In the genomic region with DNA sequence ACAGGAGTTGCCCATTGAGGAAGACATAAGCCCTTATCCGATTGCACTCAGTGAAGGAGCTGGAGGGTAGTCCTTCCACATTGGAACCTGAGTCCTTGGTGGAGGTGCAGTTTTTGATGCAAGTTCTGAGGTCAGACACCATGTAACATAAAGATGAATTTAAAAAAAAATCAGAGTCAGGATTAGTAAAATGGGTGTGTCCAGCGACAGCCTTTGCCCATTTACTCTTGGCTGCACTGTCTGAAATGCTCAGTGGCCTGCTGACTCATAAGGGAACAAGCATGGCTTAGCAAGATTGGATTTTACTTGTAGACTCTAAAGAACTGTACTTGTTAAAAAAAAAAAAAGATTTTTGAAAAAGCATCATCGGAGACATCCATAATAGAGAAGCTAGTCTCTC, we compare ENCODE assay signal across 13 cellular contexts.
DNase-seq lines count a peak whose midpoint lies in the region; ATAC-seq and TF ChIP-seq lines count a peak whose summit lies in the region.
"Had no signal": no experiment of that assay in that cellular context is flagged by ENCODE, and none has a peak within 500 bp of the region (broad histone marks: within the 10 kb centered on the region; RNA-seq: fewer than 3 reads in every experiment).

No MANE protein-coding gene starts in this region.

- no peak for TF ChIP-seq POLR2A in GM18505 (IDR thresholded peaks at IDR 0.05; ENCODE audit: borderline replicate concordance, extremely low read depth, insufficient read depth, insufficient read length)

- peaks cover 26% of the 10 kb centered on the region for H3K4me1 ChIP-seq in CD8-positive, alpha-beta memory T cell (ENCODE audit: insufficient read depth, low read length)

- CTCF ChIA-PET in CD8-positive, alpha-beta memory T cell (lab: Charles Lee), result no interaction called here

- H3K4me1 Mint-ChIP-seq in CD8-positive, alpha-beta memory T cell, result peaks cover 34 to 39% (median 37%) of the 10 kb centered on the region in 3 donors

- peaks cover 0 to 1% (median 0%) of the 10 kb centered on the region in 5 donors for H3K9me3 Mint-ChIP-seq in CD8-positive, alpha-beta memory T cell
- H3K9me3 Mint-ChIP-seq: activated naive CD8-positive, alpha-beta T cell treated with anti-CD3 and anti-CD28 coated beads, Interleukin-2, amount 10 ng/mL, durations not matched to agents 7 days and 5 days; natural killer cell treated with Interleukin-12 subunit alpha and Interleukin-12 subunit beta and Interleukin-15 and Interleukin-18, amount 100 ng/mL, for 72 hours; stimulated activated naive CD8-positive, alpha-beta T cell treated with anti-CD3 and anti-CD28 coated beads, Interleukin-15, amount 100 ng/mL, for 72 hours had no signal

- DNase-seq in NCI-H510A treated with DMSO at 0.1 percent for 48 hours (lab: John Stamatoyannopoulos, UW), result peak; percentile 11
- DNase-seq in NCI-H510A (lab: John Stamatoyannopoulos, UW), result no peak
- peak; percentile 69 for DNase-seq in RPMI7951 (ENCODE audit: low read depth)
- peak; percentile 79 for DNase-seq in fibroblast of peridontal ligament (ENCODE audit: extremely low read depth)
- DNase-seq in activated CD4-positive, CD25-positive, alpha-beta regulatory T cell treated with anti-CD3 and anti-CD28 coated beads, Interleukin-2, amount 50 U/mL, for 72 hours, result no peak
- no peak for DNase-seq in CD8-positive, alpha-beta memory T cell
- no peak for DNase-seq in stimulated activated CD4-positive, alpha-beta T cell treated with anti-CD3 and anti-CD28 coated beads, Interleukin-4, amount 100 ng/mL, for 1 hour
- DNase-seq: activated CD4-positive, alpha-beta T cell treated with anti-CD3 and anti-CD28 coated beads for 1 hour; activated naive CD8-positive, alpha-beta T cell treated with anti-CD3 and anti-CD28 coated beads, Interleukin-2, amount 10 ng/mL, durations not matched to agents 7 days and 5 days; NCI-H2081 treated with DMSO at 0.1 percent for 48 hours; stimulated activated naive CD8-positive, alpha-beta T cell treated with anti-CD3 and anti-CD28 coated beads, Interleukin-15, amount 100 ng/mL, for 72 hours had no signal

- H3K27ac Mint-ChIP-seq in CD8-positive, alpha-beta memory T cell, result no peak overlapping the region
- H3K27ac Mint-ChIP-seq: activated naive CD8-positive, alpha-beta T cell treated with anti-CD3 and anti-CD28 coated beads, Interleukin-2, amount 10 ng/mL, durations not matched to agents 7 days and 5 days; natural killer cell treated with Interleukin-12 subunit alpha and Interleukin-12 subunit beta and Interleukin-15 and Interleukin-18, amount 100 ng/mL, for 72 hours; stimulated activated naive CD8-positive, alpha-beta T cell treated with anti-CD3 and anti-CD28 coated beads, Interleukin-15, amount 100 ng/mL, for 72 hours had no signal

- H3K27me3 Mint-ChIP-seq in CD8-positive, alpha-beta memory T cell, result peaks cover 50 to 83% of the 10 kb centered on the region in 2 donors

- no peaks in the 10 kb centered on the region for H3K9me3 ChIP-seq in CD8-positive, alpha-beta memory T cell (ENCODE audit: low read length)

- H3K27ac ChIP-seq in CD8-positive, alpha-beta memory T cell (ENCODE audit: low read depth, low read length), result no peak overlapping the region

- no peak overlapping the region for H3K4me3 ChIP-seq in CD8-positive, alpha-beta memory T cell (ENCODE audit: low read length)

- no peak overlapping the region for H3K4me3 Mint-ChIP-seq in CD8-positive, alpha-beta memory T cell
- H3K4me3 Mint-ChIP-seq: activated naive CD8-positive, alpha-beta T cell treated with anti-CD3 and anti-CD28 coated beads, Interleukin-2, amount 10 ng/mL, durations not matched to agents 7 days and 5 days; natural killer cell treated with Interleukin-12 subunit alpha and Interleukin-12 subunit beta and Interleukin-15 and Interleukin-18, amount 100 ng/mL, for 72 hours; stimulated activated naive CD8-positive, alpha-beta T cell treated with anti-CD3 and anti-CD28 coated beads, Interleukin-15, amount 100 ng/mL, for 72 hours had no signal

- POLR2A ChIA-PET in CD8-positive, alpha-beta memory T cell (lab: Charles Lee), result no interaction called here

- no peak for ATAC-seq in GM18505 (IDR thresholded peaks at IDR 0.05; ENCODE audit: unreplicated experiment)
- ATAC-seq: natural killer cell treated with Interleukin-12 subunit alpha and Interleukin-12 subunit beta and Interleukin-15 and Interleukin-18, amount 100 ng/mL, for 72 hours; stimulated activated naive CD8-positive, alpha-beta T cell treated with anti-CD3 and anti-CD28 coated beads, Interleukin-15, amount 100 ng/mL, for 72 hours had no signal

- H3K27me3 ChIP-seq in CD8-positive, alpha-beta memory T cell (ENCODE audit: insufficient read depth, low read length, poor library complexity, severe bottlenecking), result peaks cover 42% of the 10 kb centered on the region

- H3K36me3 Mint-ChIP-seq in CD8-positive, alpha-beta memory T cell, result no peaks in the 10 kb centered on the region
- H3K36me3 Mint-ChIP-seq: activated naive CD8-positive, alpha-beta T cell treated with anti-CD3 and anti-CD28 coated beads, Interleukin-2, amount 10 ng/mL, durations not matched to agents 7 days and 5 days; natural killer cell treated with Interleukin-12 subunit alpha and Interleukin-12 subunit beta and Interleukin-15 and Interleukin-18, amount 100 ng/mL, for 72 hours had no signal

- no peaks in the 10 kb centered on the region for H3K36me3 ChIP-seq in CD8-positive, alpha-beta memory T cell (ENCODE audit: insufficient read depth, low read length)

Comparison
In these comparisons a context has a peak if more than half of its experiments do, and no peak if none do; other contexts are left out.
1. DNase-seq: peak in NCI-H510A treated with DMSO at 0.1 percent for 48 hours (single experiment), RPMI7951 (single experiment) and fibroblast of peridontal ligament (single experiment); none in NCI-H510A (single experiment), activated CD4-positive, CD25-positive, alpha-beta regulatory T cell treated with anti-CD3 and anti-CD28 coated beads, Interleukin-2, amount 50 U/mL, for 72 hours (single experiment), CD8-positive, alpha-beta memory T cell (0 of 5) and stimulated activated CD4-positive, alpha-beta T cell treated with anti-CD3 and anti-CD28 coated beads, Interleukin-4, amount 100 ng/mL, for 1 hour (single experiment).